ENCODE assay signal across 19 cellular contexts in genomic region chr13:73109288-73109899, GRCh38. TPM values are rescaled to one million over a fixed set of nuclear protein-coding genes. Genes with fewer than 3 reads are reported as not detected.
DNase-seq lines count a peak whose midpoint lies in the region; ATAC-seq, FAIRE-seq and TF ChIP-seq lines count a peak whose summit lies in the region.
"Had no signal": no experiment of that assay in that cellular context is flagged by ENCODE, and none has a peak within 500 bp of the region (broad histone marks: within the 10 kb centered on the region; RNA-seq: fewer than 3 reads in every experiment).

No MANE protein-coding gene starts in this region.

- POLR2A ChIA-PET in K562 (lab: Yijun Ruan, JAX) = no interaction called here

- H2BK15ac ChIP-seq in mesendoderm (replicated peaks; ENCODE audit: low read depth) = no peak overlapping the region

- H3K18ac ChIP-seq in mesendoderm (ENCODE audit: low read length) = no peak overlapping the region

- H3K79me2 ChIP-seq in K562 (ENCODE audit: control insufficient read depth, insufficient read depth, low read length) = no peaks in the 10 kb centered on the region
- H3K79me2 ChIP-seq in mesendoderm (ENCODE audit: control insufficient read depth, insufficient read depth, low read length) = no peaks in the 10 kb centered on the region

- H2BK5ac ChIP-seq in mesendoderm (ENCODE audit: low read length) = no peak overlapping the region

- H3K79me1 ChIP-seq in mesendoderm (ENCODE audit: low read length) = no peaks in the 10 kb centered on the region

- no peak overlapping the region for H3K27ac Mint-ChIP-seq in immature natural killer cell
- H3K27ac Mint-ChIP-seq: CD4-positive, alpha-beta T cell had no signal

- H2AFZ ChIP-seq in K562 (ENCODE audit: low read depth, low read length) = no peak overlapping the region
- H2AFZ ChIP-seq: GM23248 had no signal

- intact Hi-C loops in K562 (cut with micrococcal nuclease) = no loop called here

- TF ChIP-seq RAD21 in K562 (CRISPR knock-in tag; conservative IDR thresholded peaks at IDR 0.05 in 1 of 2, IDR thresholded peaks at IDR 0.05 in 1 of 2) = no peak

- no peak overlapping the region for H3K9ac ChIP-seq in K562 (ENCODE audit: insufficient read depth in 1 of 2, low read depth in 2 of 2, low read length in 2 of 2)
- H3K9ac ChIP-seq in mesendoderm (ENCODE audit: low read length) = no peak overlapping the region
- H3K9ac ChIP-seq: GM23248 had no signal

- no peaks in the 10 kb centered on the region for H3K4me1 Mint-ChIP-seq in immature natural killer cell

- no peak overlapping the region for H3K4me3 Mint-ChIP-seq in immature natural killer cell
- H3K4me3 Mint-ChIP-seq: CD4-positive, alpha-beta T cell had no signal

- BruUV-seq in K562 (replicated peaks; lab: Mats Ljungman, UMichigan) = no TSS peak

- no peaks in the 10 kb centered on the region for H3K9me3 Mint-ChIP-seq in immature natural killer cell
- H3K9me3 Mint-ChIP-seq: CD4-positive, alpha-beta T cell had no signal

- CTCF ChIA-PET in K562 (lab: Yijun Ruan, JAX; ENCODE audit: low intra/inter-chr PET ratio) = no interaction called here

- no peak overlapping the region for H3K4ac ChIP-seq in mesendoderm (ENCODE audit: low read depth, low read length)

- H3K9me1 ChIP-seq in K562 (ENCODE audit: control insufficient read depth, insufficient read depth, low read length) = no peaks in the 10 kb centered on the region

- H3K4me3 ChIP-seq in K562 (no peak overlapping the region), mesendoderm (ENCODE audit: low read length) (no peak overlapping the region)
- H3K4me3 ChIP-seq: A549, GM23248, HAP-1 had no signal

- no peak for TF ChIP-seq EP300 in K562 (IDR thresholded peaks at IDR 0.05; ENCODE audit: low read length)

- no peak overlapping the region for H2AK5ac ChIP-seq in mesendoderm (ENCODE audit: low read length)

- H4K5ac ChIP-seq in mesendoderm (ENCODE audit: low read length) = no peak overlapping the region

- in situ Hi-C loops in K562 (cut with MboI) = no loop called here

- TF ChIP-seq POLR2A in K562 (conservative IDR thresholded peaks at IDR 0.05) = no peak

- H3K4me2 ChIP-seq in K562 (ENCODE audit: insufficient read depth, low read length) (no peak overlapping the region), mesendoderm (ENCODE audit: low read length) (no peak overlapping the region)
- H3K4me2 ChIP-seq: A549 had no signal

- H4K20me1 ChIP-seq in K562 (replicated peaks; ENCODE audit: control insufficient read depth, insufficient read depth, low read length) = no peaks in the 10 kb centered on the region

- no peak overlapping the region for H4K8ac ChIP-seq in mesendoderm (ENCODE audit: low read depth, low read length)

- H3K23ac ChIP-seq in mesendoderm (ENCODE audit: low read length) = no peak overlapping the region

- H3K56ac ChIP-seq in mesendoderm (ENCODE audit: low read length) = no peak overlapping the region

- H3K27me3 ChIP-seq in K562 (ENCODE audit: control insufficient read depth in 2 of 2, insufficient read depth in 2 of 2, low read length in 2 of 2) (peaks cover 0 to 5% of the 10 kb centered on the region in 2 experiments; a peak in 3 of 5 replicates), mesendoderm (ENCODE audit: insufficient read depth, low read length, poor library complexity) (no peaks in the 10 kb centered on the region)

- WGBS in K562 (ENCODE audit: insufficient coverage, low coverage, missing lambda C conversion rate) = 0% methylated on average over 11 of the region's 11 CpGs
- no CpG with 5 or more reads among the region's 11 CpGs for WGBS in mesendoderm (ENCODE audit: extremely low coverage, insufficient coverage, low lambda C conversion rate)

- H3K9me3 ChIP-seq in K562 (replicated peaks; ENCODE audit: control insufficient read depth, insufficient read depth, low read depth, low read length) = no peaks in the 10 kb centered on the region
- H3K9me3 ChIP-seq: A549, HAP-1 had no signal

- H3K36me3 ChIP-seq in K562 (ENCODE audit: control insufficient read depth, insufficient read depth, low read length) (no peaks in the 10 kb centered on the region), mesendoderm (ENCODE audit: control insufficient read depth, insufficient read depth, low read length) (no peaks in the 10 kb centered on the region)
- H3K36me3 ChIP-seq: HAP-1 had no signal

- ATAC-seq in K562 (peak; percentile 61), GM21723 (IDR thresholded peaks at IDR 0.05; ENCODE audit: unreplicated experiment) (no peak)
- ATAC-seq: A549 had no signal

- H3K27ac ChIP-seq in K562 (ENCODE audit: extremely low read depth, low read depth, low read length) (no peak overlapping the region), mesendoderm (ENCODE audit: low read depth, low read length) (no peak overlapping the region)
- H3K27ac ChIP-seq: 22Rv1, C4-2B, GM23248 had no signal

- H3K4me1 ChIP-seq in K562 (replicated peaks in 1 of 2; ENCODE audit: control insufficient read depth in 2 of 2, insufficient read depth in 2 of 2, low read length in 2 of 2) (no peaks in the 10 kb centered on the region), mesendoderm (ENCODE audit: control insufficient read depth, low read depth, low read length) (no peaks in the 10 kb centered on the region)

- no peak overlapping the region for H2BK120ac ChIP-seq in mesendoderm (ENCODE audit: low read depth, low read length)

- H3K27me3 Mint-ChIP-seq in immature natural killer cell (ENCODE audit: low read depth in 3 of 3) = peaks cover 0 to 4% (median 1%) of the 10 kb centered on the region in 3 donors
- H3K27me3 Mint-ChIP-seq: CD4-positive, alpha-beta T cell had no signal

- FAIRE-seq in K562 (lab: Jason Lieb, UNC) = no peak
- FAIRE-seq: A549, HTR-8/SVneo had no signal

- H3K36me3 Mint-ChIP-seq in immature natural killer cell = no peaks in the 10 kb centered on the region

- peak; percentile 21 for DNase-seq in NCI-H82 (lab: John Stamatoyannopoulos, UW)
- no peak for DNase-seq in NCI-H82 treated with DMSO at 0.1 percent for 48 hours (lab: John Stamatoyannopoulos, UW; ENCODE audit: unreplicated experiment)
- DNase-seq in K562 (ENCODE audit: extremely low read depth in 1 of 4, low spot score in 3 of 4) = no peak
- DNase-seq in mesendoderm = peak; percentile 32
- DNase-seq in immature natural killer cell = no peak
- no peak for DNase-seq in activated naive CD4-positive, alpha-beta T cell treated with anti-CD3 and anti-CD28 coated beads, Interleukin-2, amount 50 U/mL, for 16 hours
- DNase-seq in LoVo (ENCODE audit: low spot score) = no peak
- DNase-seq: AML-193; CD4-positive, alpha-beta T cell; DMS79 treated with DMSO at 0.1 percent for 48 hours; GF-D8; GM23248; IMR-90 had no signal

- no peak for TF ChIP-seq CTCF in K562 (IDR thresholded peaks at IDR 0.05 in 2 of 3, conservative IDR thresholded peaks at IDR 0.05 in 1 of 3; ENCODE audit: insufficient read depth in 2 of 3, low read depth in 1 of 3, low read length in 3 of 3)

TF ChIP-seq in K562, 482 proteins besides CTCF, POLR2A, EP300 and RAD21 (continues in another document):
- no peak for TF ChIP-seq PHF20 (IDR thresholded peaks at IDR 0.05; ENCODE audit: partially characterized antibody)
- no peak for TF ChIP-seq ZC3H8 (IDR thresholded peaks at IDR 0.05)
- TF ChIP-seq FOSL1 (tag; conservative IDR thresholded peaks at IDR 0.05) = peak; percentile 31; the same call in 1 of the 2 replicates
- TF ChIP-seq NCOR1 (IDR thresholded peaks at IDR 0.05) = no peak
- TF ChIP-seq ZNF140 (CRISPR knock-in tag; IDR thresholded peaks at IDR 0.05) = no peak
- TF ChIP-seq ATF4 (CRISPR knock-in tag; IDR thresholded peaks at IDR 0.05) = peak; percentile 56; the same call in 1 of the 2 replicates
- TF ChIP-seq CHCHD3 (CRISPR knock-in tag; IDR thresholded peaks at IDR 0.05) = no peak
- peak in 1 of 2 experiments; percentile 37; a peak in 1 of 4 replicates for TF ChIP-seq TRIM24 (IDR thresholded peaks at IDR 0.05)
- no peak for TF ChIP-seq ZNF121 (CRISPR knock-in tag; conservative IDR thresholded peaks at IDR 0.05)
- TF ChIP-seq SMARCC2 (IDR thresholded peaks at IDR 0.05; ENCODE audit: low read depth) = no peak
- no peak for TF ChIP-seq ZNF41 (CRISPR knock-in tag; conservative IDR thresholded peaks at IDR 0.05)

RNA-seq across cellular contexts. Expression of gene KLF5, which starts 50.6 kb away (rescaled TPM):
- total RNA-seq in K562 (2011; cell fraction: chromatin; rRNA removed; ENCODE audit: low replicate concordance) = 0.74 and 1.1 TPM in 2 replicates
- 0.26 and 0.67 TPM in 2 replicates for total RNA-seq in K562 (2011; cell fraction: nucleolus; rRNA removed)
- 0.84 and 1.3 TPM in 2 replicates for total RNA-seq in K562 (2011; cell fraction: nucleoplasm; rRNA removed)
- total RNA-seq in K562 (2014; rRNA removed) (0.32 and 0.41 TPM in 2 replicates), K562 (2014; rRNA removed; fragmentation: Illumina TruSeq; extraction: Trizol) (0.51 and 0.69 TPM in 2 replicates), K562 (2015; rRNA removed; fragmentation: Illumina TruSeq; extraction: Trizol) (0.23 and 0.36 TPM in 2 replicates), K562 (2021) (0.58 and 0.74 TPM in 2 replicates)
- polyA plus RNA-seq in K562 (2011; rRNA removed) (1.0 and 2.1 TPM in 2 replicates), K562 (2014; fragmentation: Illumina TruSeq; extraction: Trizol) (0.64 and 1.00 TPM in 2 replicates), K562 (2014; fragmentation: Nextera tagmentation; extraction: Ambion mirVana) (under 1 TPM; 0.17 to 0.18 TPM), K562 (2014; rRNA removed) (0.29 and 0.30 TPM in 2 replicates), immature natural killer cell (under 1 TPM in 1 of 3 donors, not detected in 2; 0.09 TPM)
- polyA plus RNA-seq in K562 (2011; cell fraction: cytosol; rRNA removed) = 1.7 and 2.7 TPM in 2 replicates
- polyA plus RNA-seq in K562 (2011; cell fraction: nucleus; rRNA removed) = 1.5 and 2.7 TPM in 2 replicates
- 0.56 and 1.5 TPM in 2 replicates for polyA plus RNA-seq in K562 (2012)
- polyA minus RNA-seq in K562 (2011; rRNA and poly(A)+ RNA removed) = 0.98 and 3.1 TPM in 2 replicates
- 0.95 and 5.6 TPM in 2 replicates for polyA minus RNA-seq in K562 (2011; cell fraction: cytosol; rRNA and poly(A)+ RNA removed)
- 1.5 and 3.3 TPM in 2 replicates for polyA minus RNA-seq in K562 (2011; cell fraction: nucleus; rRNA and poly(A)+ RNA removed)
- 27.1 TPM for polyA plus RNA-seq in mesendoderm (2013, experiment 1 of 2)
- 30.3 TPM for polyA plus RNA-seq in mesendoderm (2013, experiment 2 of 2)

Comparison
In these comparisons a context has a peak if more than half of its experiments do, and no peak if none do; other contexts are left out.
1. DNase-seq: peak in NCI-H82 (single experiment) and mesendoderm (single experiment); none in NCI-H82 treated with DMSO at 0.1 percent for 48 hours (single experiment), K562 (0 of 4), immature natural killer cell (0 of 3), activated naive CD4-positive, alpha-beta T cell treated with anti-CD3 and anti-CD28 coated beads, Interleukin-2, amount 50 U/mL, for 16 hours (single experiment) and LoVo (single experiment).